13 cellular contexts compared by ENCODE assay signal in genomic region chr11:73818838-73819237, GRCh38. TPM values are rescaled to one million over a fixed set of nuclear protein-coding genes. Genes with fewer than 3 reads are reported as not detected.
A peak's percentile ranks its signal among the peaks of the same experiment; 100 is the strongest.
DNase-seq lines count a peak whose midpoint lies in the region; ATAC-seq and TF ChIP-seq lines count a peak whose summit lies in the region.
"Had no signal": no experiment of that assay in that cellular context is flagged by ENCODE, and none has a peak within 500 bp of the region (broad histone marks: within the 10 kb centered on the region; RNA-seq: fewer than 3 reads in every experiment).

No MANE protein-coding gene starts in this region.

- no peaks in the 10 kb centered on the region for H3K4me1 ChIP-seq in right cardiac atrium (ENCODE audit: control insufficient read depth, insufficient read depth, low read length)

- DNase-seq in NCI-H748 treated with DMSO at 0.1 percent for 48 hours (lab: John Stamatoyannopoulos, UW): peak; percentile 34
- no peak for DNase-seq in NCI-H748 (lab: John Stamatoyannopoulos, UW; ENCODE audit: unreplicated experiment)
- no peak for DNase-seq in SK-N-MC (ENCODE audit: low read depth, low spot score)
- peak; percentile 35 for DNase-seq in fibroblast of pulmonary artery (ENCODE audit: low read depth)
- DNase-seq in right cardiac atrium: no peak
- DNase-seq in anterior cingulate cortex (lab: John Stamatoyannopoulos, UW): no peak
- DNase-seq: activated naive CD4-positive, alpha-beta T cell treated with anti-CD3 and anti-CD28 coated beads, Interleukin-2, amount 50 U/mL, for 16 hours; left lung; MM.1S; naive thymus-derived CD4-positive, alpha-beta T cell; NCI-H2081 treated with DMSO at 0.1 percent for 48 hours had no signal

- peak overlapping the region; percentile 26 for H3K9ac ChIP-seq in SK-N-MC (ENCODE audit: insufficient read length)

- no peaks in the 10 kb centered on the region for H3K9me3 ChIP-seq in SK-N-MC (ENCODE audit: low read depth, low read length)
- H3K9me3 ChIP-seq in right cardiac atrium (ENCODE audit: control insufficient read depth, low read length): no peaks in the 10 kb centered on the region
- H3K9me3 ChIP-seq: left lung had no signal

- no peaks in the 10 kb centered on the region for H3K27me3 ChIP-seq in right cardiac atrium (ENCODE audit: control insufficient read depth, insufficient read depth)
- H3K27me3 ChIP-seq: left lung had no signal

- H3K4me3 ChIP-seq in SK-N-MC (no peak overlapping the region), fibroblast of pulmonary artery (replicated peaks; ENCODE audit: low read depth, low read length) (no peak overlapping the region), right cardiac atrium (ENCODE audit: low read length) (no peak overlapping the region)
- H3K4me3 ChIP-seq: left lung had no signal

- intact Hi-C loops in right cardiac atrium (cut with DNase I): no loop called here

- H3K36me3 ChIP-seq in SK-N-MC (ENCODE audit: insufficient read depth, low read length): peaks cover 5% of the 10 kb centered on the region; the same call in 1 of the 2 replicates

- ATAC-seq in GM21381 (IDR thresholded peaks at IDR 0.05; ENCODE audit: unreplicated experiment): no peak
- no peak for ATAC-seq in right cardiac atrium
- ATAC-seq in GM18861 (IDR thresholded peaks at IDR 0.05; ENCODE audit: unreplicated experiment): no peak
- ATAC-seq: left lung; naive thymus-derived CD4-positive, alpha-beta T cell had no signal

- TF ChIP-seq CTCF in fibroblast of pulmonary artery (IDR thresholded peaks at IDR 0.05; ENCODE audit: low read length, missing control alignments): no peak

- H3K27ac ChIP-seq in SK-N-MC (0 out of 2 replicates have a peak overlapping the region, but pooled peaks have one; percentile 19), right cardiac atrium (ENCODE audit: low read length) (no peak overlapping the region)
- H3K27ac ChIP-seq: left lung had no signal

RNA-seq across cellular contexts. Expression of gene MRPL48, which starts 31.2 kb away (rescaled TPM):
- total RNA-seq in right cardiac atrium: 10 to 100 TPM; 36.3 to 47.2 (median 37.4) TPM
- polyA plus RNA-seq in right cardiac atrium: 53.1 TPM

RNA-seq across cellular contexts. Expression of gene COA4, which starts 57.8 kb away (rescaled TPM):
- 10 to 100 TPM; 63.9 to 71.8 (median 65.3) TPM for total RNA-seq in right cardiac atrium
- polyA plus RNA-seq in right cardiac atrium: 97.9 TPM

RNA-seq across cellular contexts. Expression of gene PAAF1, which starts 58.0 kb away (rescaled TPM):
- total RNA-seq in right cardiac atrium: 10 to 100 TPM; 13.9 to 22.8 (median 18.7) TPM
- polyA plus RNA-seq in right cardiac atrium: 12.7 TPM

RNA-seq across cellular contexts. Expression of gene RAB6A, which starts 58.0 kb away (rescaled TPM):
- 100 to 1,000 TPM in 3 of 4 donors, 10 to 100 TPM in 1; 98.9 to 140 (median 114) TPM for total RNA-seq in right cardiac atrium
- polyA plus RNA-seq in right cardiac atrium: 68.2 TPM

Comparison
In these comparisons a context has a peak if more than half of its experiments do, and no peak if none do; other contexts are left out.
1. DNase-seq: peak in NCI-H748 treated with DMSO at 0.1 percent for 48 hours (single experiment) and fibroblast of pulmonary artery (single experiment); none in NCI-H748 (single experiment), SK-N-MC (single experiment), right cardiac atrium (0 of 3) and anterior cingulate cortex (0 of 58).